ENCODE assay signal across 16 cellular contexts in genomic region chr13:111330211-111330610, GRCh38. TPM values are rescaled to one million over a fixed set of nuclear protein-coding genes. Genes with fewer than 3 reads are reported as not detected.
DNase-seq lines count a peak whose midpoint lies in the region; TF ChIP-seq lines count a peak whose summit lies in the region.
"Had no signal": no experiment of that assay in that cellular context is flagged by ENCODE, and none has a peak within 500 bp of the region (broad histone marks: within the 10 kb centered on the region; RNA-seq: fewer than 3 reads in every experiment).

No MANE protein-coding gene starts in this region.

- no peak overlapping the region for H2BK20ac ChIP-seq in H9 (ENCODE audit: low read depth, low read length, poor library complexity, severe bottlenecking)

- no peaks in the 10 kb centered on the region for H3K4me1 Mint-ChIP-seq in activated CD4-positive, alpha-beta T cell treated with anti-CD3 and anti-CD28 coated beads, Interleukin-2, amount 10 ng/mL, durations not matched to agents 24 days and 14 days
- no peaks in the 10 kb centered on the region for H3K4me1 Mint-ChIP-seq in H9
- H3K4me1 Mint-ChIP-seq: CD4-positive, CD25-positive, alpha-beta regulatory T cell; IgD-negative memory B cell had no signal

- no peaks in the 10 kb centered on the region for H3K79me2 ChIP-seq in H9 (ENCODE audit: insufficient read depth, low read length)

- intact Hi-C loops in activated CD4-positive, alpha-beta T cell treated with anti-CD3 and anti-CD28 coated beads, Interleukin-2, amount 10 ng/mL, durations not matched to agents 24 days and 14 days (cut with micrococcal nuclease), result no loop called here

- no peaks in the 10 kb centered on the region for H3K9me3 Mint-ChIP-seq in activated CD4-positive, alpha-beta T cell treated with anti-CD3 and anti-CD28 coated beads, Interleukin-2, amount 10 ng/mL, durations not matched to agents 24 days and 14 days
- H3K9me3 Mint-ChIP-seq in H9, result no peaks in the 10 kb centered on the region; a peak in 1 of 5 replicates

- no peak overlapping the region for H3K56ac ChIP-seq in H9 (ENCODE audit: insufficient read length, low read depth, low read length)

- no peak overlapping the region for H3K9ac ChIP-seq in H9 (ENCODE audit: extremely low read depth, insufficient read length, low read length)
- H3K9ac ChIP-seq: BLaER1 had no signal

- H3K36me3 Mint-ChIP-seq in activated CD4-positive, alpha-beta T cell treated with anti-CD3 and anti-CD28 coated beads, Interleukin-2, amount 10 ng/mL, durations not matched to agents 24 days and 14 days (ENCODE audit: low read depth), result no peaks in the 10 kb centered on the region
- H3K36me3 Mint-ChIP-seq in H9 (ENCODE audit: insufficient read depth in 1 of 3, low read depth in 3 of 3), result no peaks in the 10 kb centered on the region

- no peaks in the 10 kb centered on the region for H3K27me3 ChIP-seq in H9 (ENCODE audit: insufficient read depth, low read length)
- H3K27me3 ChIP-seq: BLaER1 had no signal

- H3K23me2 ChIP-seq in H9 (ENCODE audit: insufficient read length, low read depth, low read length, poor library complexity, severe bottlenecking), result no peaks in the 10 kb centered on the region

- WGBS in H9 (ENCODE audit: extremely low coverage, insufficient read length, low lambda C conversion rate), result no CpG with 5 or more reads among the region's 8 CpGs

- H4K5ac ChIP-seq in H9 (ENCODE audit: insufficient read length, low read depth, low read length), result no peak overlapping the region

- no peaks in the 10 kb centered on the region for H3K4me1 ChIP-seq in H9 (ENCODE audit: insufficient read depth, low read length)
- H3K4me1 ChIP-seq: HAP-1 had no signal

- H2AK5ac ChIP-seq in H9 (ENCODE audit: insufficient read length, low read length), result no peak overlapping the region

- H3T11ph ChIP-seq in H9 (ENCODE audit: low read length), result no peak overlapping the region

- H4K8ac ChIP-seq in H9 (replicated peaks; ENCODE audit: insufficient read length, low read depth, low read length), result no peak overlapping the region

- no peak overlapping the region for H3K4me3 Mint-ChIP-seq in activated CD4-positive, alpha-beta T cell treated with anti-CD3 and anti-CD28 coated beads, Interleukin-2, amount 10 ng/mL, durations not matched to agents 24 days and 14 days
- no peak overlapping the region for H3K4me3 Mint-ChIP-seq in H9
- H3K4me3 Mint-ChIP-seq: CD4-positive, CD25-positive, alpha-beta regulatory T cell; IgD-negative memory B cell had no signal

- H4K91ac ChIP-seq in H9 (ENCODE audit: insufficient read length, low read depth, low read length), result no peak overlapping the region

- H3K23ac ChIP-seq in H9 (ENCODE audit: insufficient read length, low read depth, low read length), result no peak overlapping the region

- no peaks in the 10 kb centered on the region for H3K79me1 ChIP-seq in H9 (ENCODE audit: insufficient read depth, low read depth, low read length, poor library complexity, severe bottlenecking)

- no peak overlapping the region for H3K4me2 ChIP-seq in H9 (ENCODE audit: insufficient read depth, insufficient read length, low read length)
- H3K4me2 ChIP-seq: BLaER1 had no signal

- H2BK120ac ChIP-seq in H9 (ENCODE audit: low read depth, low read length, poor library complexity, severe bottlenecking), result no peak overlapping the region

- no peak overlapping the region for H3K18ac ChIP-seq in H9 (ENCODE audit: insufficient read length, low read depth, low read length)

- H3K27ac ChIP-seq in H9 (ENCODE audit: insufficient read length, low read depth, low read length), result no peak overlapping the region
- H3K27ac ChIP-seq: 22Rv1, BLaER1 had no signal

- H3K9me3 ChIP-seq in H9 (ENCODE audit: control insufficient read depth, low read depth, low read length), result no peaks in the 10 kb centered on the region
- H3K9me3 ChIP-seq: HAP-1 had no signal

- H4K20me1 ChIP-seq in H9 (ENCODE audit: control insufficient read depth, insufficient read depth, insufficient read length), result no peaks in the 10 kb centered on the region
- H4K20me1 ChIP-seq: BLaER1 had no signal

- peak; percentile 42 for DNase-seq in activated CD4-positive, alpha-beta T cell treated with anti-CD3 and anti-CD28 coated beads, Interleukin-2, amount 10 ng/mL, durations not matched to agents 24 days and 14 days
- DNase-seq in activated CD4-positive, alpha-beta T cell treated with anti-CD3 and anti-CD28 coated beads for 4 hours, result no peak
- DNase-seq in H9 (peak; percentile 12), mesenteric fat pad (ENCODE audit: low spot score) (peak; percentile 22), ureter (ENCODE audit: low spot score) (peak; percentile 20), occipital lobe (lab: John Stamatoyannopoulos, UW) (no peak), NCI-H1092 treated with DMSO at 0.1 percent for 48 hours (lab: John Stamatoyannopoulos, UW) (no peak), NCI-H1930 (lab: John Stamatoyannopoulos, UW) (no peak)
- DNase-seq: AML-193; CD4-positive, CD25-positive, alpha-beta regulatory T cell; DMS 273 treated with DMSO at 0.1 percent for 48 hours had no signal

- no peak for TF ChIP-seq CTCF in H9 (conservative IDR thresholded peaks at IDR 0.05)

- H3K27ac Mint-ChIP-seq in activated CD4-positive, alpha-beta T cell treated with anti-CD3 and anti-CD28 coated beads, Interleukin-2, amount 10 ng/mL, durations not matched to agents 24 days and 14 days, result no peak overlapping the region
- no peak overlapping the region for H3K27ac Mint-ChIP-seq in H9
- H3K27ac Mint-ChIP-seq: IgD-negative memory B cell had no signal

- no peak overlapping the region for H2BK5ac ChIP-seq in H9 (ENCODE audit: insufficient read length, low read length)

- no peak overlapping the region for H2AFZ ChIP-seq in H9 (ENCODE audit: low read length)

- H3K14ac ChIP-seq in H9 (ENCODE audit: insufficient read depth, low read length), result no peak overlapping the region

- peaks cover 2% of the 10 kb centered on the region for H3K27me3 Mint-ChIP-seq in activated CD4-positive, alpha-beta T cell treated with anti-CD3 and anti-CD28 coated beads, Interleukin-2, amount 10 ng/mL, durations not matched to agents 24 days and 14 days
- H3K27me3 Mint-ChIP-seq in H9 (ENCODE audit: low read depth), result peaks cover 4% of the 10 kb centered on the region
- H3K27me3 Mint-ChIP-seq: IgD-negative memory B cell had no signal

- H2BK15ac ChIP-seq in H9 (ENCODE audit: low read depth, low read length), result no peak overlapping the region

- no peak overlapping the region for H3K4ac ChIP-seq in H9 (ENCODE audit: low read depth, low read length)

- H2BK12ac ChIP-seq in H9 (ENCODE audit: insufficient read length, low read depth, low read length), result no peak overlapping the region

RNA-seq across cellular contexts. Expression of gene TEX29, which starts 9.8 kb away (rescaled TPM):
- total RNA-seq in activated CD4-positive, alpha-beta T cell treated with anti-CD3 and anti-CD28 coated beads, Interleukin-2, amount 10 ng/mL, durations not matched to agents 24 days and 14 days, result 0.50 and 0.51 TPM in 2 replicates
- 0.33 TPM in 1 of 2 replicates, not detected in the other for total RNA-seq in H9 (2021)
- total RNA-seq in mesenteric fat pad, result 0.67 TPM
- not detected for total RNA-seq in ureter
- not detected for total RNA-seq in occipital lobe
- total RNA-seq: CD4-positive, CD25-positive, alpha-beta regulatory T cell; Daoy had no signal

Comparison
In these comparisons a context has a peak if more than half of its experiments do, and no peak if none do; other contexts are left out.
1. DNase-seq: peak in activated CD4-positive, alpha-beta T cell treated with anti-CD3 and anti-CD28 coated beads, Interleukin-2, amount 10 ng/mL, durations not matched to agents 24 days and 14 days (single experiment), H9 (single experiment), mesenteric fat pad (single experiment) and ureter (single experiment); none in activated CD4-positive, alpha-beta T cell treated with anti-CD3 and anti-CD28 coated beads for 4 hours (0 of 2), occipital lobe (single experiment), NCI-H1092 treated with DMSO at 0.1 percent for 48 hours (single experiment) and NCI-H1930 (0 of 2).